ENCODE assay signal across 18 cellular contexts in genomic region chr13:110978390-110978789, GRCh38.
A peak's percentile ranks its signal among the peaks of the same experiment; 100 is the strongest.
DNase-seq lines count a peak whose midpoint lies in the region; ATAC-seq, FAIRE-seq and TF ChIP-seq lines count a peak whose summit lies in the region.
"Had no signal": no experiment of that assay in that cellular context is flagged by ENCODE, and none has a peak within 500 bp of the region (broad histone marks: within the 10 kb centered on the region; RNA-seq: fewer than 3 reads in every experiment).

No MANE protein-coding gene starts in this region.

- H3K36me3 Mint-ChIP-seq in activated T-helper 17 cell treated with anti-CD3 and anti-CD28 coated beads, Interleukin-2, amount 50 U/mL, for 72 hours (ENCODE audit: low read depth): no peaks in the 10 kb centered on the region
- no peaks in the 10 kb centered on the region for H3K36me3 Mint-ChIP-seq in endodermal cell (ENCODE audit: low read depth)
- H3K36me3 Mint-ChIP-seq: CD14-positive monocyte; CD4-positive, alpha-beta memory T cell had no signal

- H3K36me3 ChIP-seq in endodermal cell (ENCODE audit: control insufficient read depth, insufficient read depth, low read length): no peaks in the 10 kb centered on the region
- H3K36me3 ChIP-seq: BLaER1 had no signal

- TF ChIP-seq POLR2A in H54 (IDR thresholded peaks at IDR 0.05; ENCODE audit: low read depth, low read length): no peak

- no peaks in the 10 kb centered on the region for H3K9me3 Mint-ChIP-seq in activated T-helper 17 cell treated with anti-CD3 and anti-CD28 coated beads, Interleukin-2, amount 50 U/mL, for 72 hours
- H3K9me3 Mint-ChIP-seq in endodermal cell: peaks cover 32% of the 10 kb centered on the region

- H3K27ac ChIP-seq in endodermal cell (ENCODE audit: low read depth, low read length): no peak overlapping the region
- H3K27ac ChIP-seq: BLaER1, HL-60 had no signal

- peak; percentile 32 for ATAC-seq in activated T-helper 17 cell treated with anti-CD3 and anti-CD28 coated beads, Interleukin-2, amount 50 U/mL, for 72 hours (replicated peaks)
- ATAC-seq in HG03457 (IDR thresholded peaks at IDR 0.05; ENCODE audit: unreplicated experiment) (no peak), GM18909 (IDR thresholded peaks at IDR 0.05; ENCODE audit: poor library complexity, unreplicated experiment) (no peak)
- ATAC-seq: GM23338 had no signal

- no peaks in the 10 kb centered on the region for H3K27me3 ChIP-seq in endodermal cell (ENCODE audit: control insufficient read depth, insufficient read depth, low read length, poor library complexity, severe bottlenecking)
- H3K27me3 ChIP-seq: BLaER1 had no signal

- H3K4me3 ChIP-seq in endodermal cell (ENCODE audit: low read length): peak overlapping the region; percentile 0
- H3K4me3 ChIP-seq: BLaER1, GM23338 had no signal

- H3K27ac Mint-ChIP-seq in activated T-helper 17 cell treated with anti-CD3 and anti-CD28 coated beads, Interleukin-2, amount 50 U/mL, for 72 hours: no peak overlapping the region
- H3K27ac Mint-ChIP-seq in endodermal cell: no peak overlapping the region
- H3K27ac Mint-ChIP-seq: CD14-positive monocyte; CD4-positive, alpha-beta memory T cell; GM23338; H9 had no signal

- H3K4me3 Mint-ChIP-seq in activated T-helper 17 cell treated with anti-CD3 and anti-CD28 coated beads, Interleukin-2, amount 50 U/mL, for 72 hours: no peak overlapping the region
- no peak overlapping the region for H3K4me3 Mint-ChIP-seq in endodermal cell
- H3K4me3 Mint-ChIP-seq: CD14-positive monocyte; CD4-positive, alpha-beta memory T cell; GM23338; H9 had no signal

- FAIRE-seq in H54 (lab: Jason Lieb, UNC): peak; percentile 75

- H3K4me1 ChIP-seq in endodermal cell (ENCODE audit: control insufficient read depth, insufficient read depth, low read length): peaks cover 9% of the 10 kb centered on the region

- H3K4me1 Mint-ChIP-seq in activated T-helper 17 cell treated with anti-CD3 and anti-CD28 coated beads, Interleukin-2, amount 50 U/mL, for 72 hours: peaks cover 3% of the 10 kb centered on the region
- peaks cover 12% of the 10 kb centered on the region for H3K4me1 Mint-ChIP-seq in endodermal cell
- H3K4me1 Mint-ChIP-seq: CD4-positive, alpha-beta memory T cell; GM23338; H9 had no signal

- DNase-seq in H54 (ENCODE audit: insufficient read length, low spot score) (no peak), endodermal cell (no peak), myocyte (ENCODE audit: low read depth) (peak; percentile 47), pons (ENCODE audit: low spot score) (no peak)
- DNase-seq: 8988T; CD4-positive, alpha-beta memory T cell; DMS153; DMS79 treated with DMSO at 0.1 percent for 48 hours; GF-D8; H9; KBM-7 had no signal

- H3K27me3 Mint-ChIP-seq in activated T-helper 17 cell treated with anti-CD3 and anti-CD28 coated beads, Interleukin-2, amount 50 U/mL, for 72 hours: peaks cover 15% of the 10 kb centered on the region
- H3K27me3 Mint-ChIP-seq in endodermal cell (ENCODE audit: insufficient read depth): peaks cover 17% of the 10 kb centered on the region

- H3K9ac ChIP-seq in endodermal cell (ENCODE audit: extremely low read depth, low read length, poor library complexity, severe bottlenecking): no peak overlapping the region
- H3K9ac ChIP-seq: BLaER1 had no signal

- peaks cover 37% of the 10 kb centered on the region for H3K9me3 ChIP-seq in endodermal cell (ENCODE audit: control insufficient read depth, low read length)

- TF ChIP-seq CTCF in endodermal cell (conservative IDR thresholded peaks at IDR 0.05): no peak
